ENCODE assay signal across 10 cellular contexts in the genomic region with DNA sequence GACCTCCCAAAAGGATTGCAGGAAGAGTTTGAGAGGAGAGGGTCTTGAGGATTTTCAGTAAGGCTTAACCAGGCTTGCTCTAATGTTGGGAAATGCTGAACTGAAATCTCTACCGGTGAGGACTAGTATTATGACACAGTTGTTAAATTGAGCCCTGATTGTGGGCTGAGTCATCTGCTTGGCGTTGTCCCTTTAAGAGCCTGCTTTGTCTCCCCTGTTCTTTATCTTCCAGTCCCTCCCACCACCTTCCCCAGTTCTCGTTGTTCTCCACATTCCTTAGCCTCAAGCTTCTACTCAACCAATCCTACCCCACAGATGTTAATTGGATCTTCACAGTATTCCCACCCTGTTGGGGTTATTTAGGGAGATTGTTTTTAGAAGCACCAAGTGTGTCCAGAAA. TPM values are rescaled to one million over a fixed set of nuclear protein-coding genes. Genes with fewer than 3 reads are reported as not detected.
A peak's percentile ranks its signal among the peaks of the same experiment; 100 is the strongest.
DNase-seq lines count a peak whose midpoint lies in the region; ATAC-seq, FAIRE-seq and TF ChIP-seq lines count a peak whose summit lies in the region.
"Had no signal": no experiment of that assay in that cellular context is flagged by ENCODE, and none has a peak within 500 bp of the region (broad histone marks: within the 10 kb centered on the region; RNA-seq: fewer than 3 reads in every experiment).

No MANE protein-coding gene starts in this region.

- H3K36me3 ChIP-seq in K562 (ENCODE audit: control insufficient read depth, insufficient read depth, low read length) (no peaks in the 10 kb centered on the region), kidney epithelial cell (ENCODE audit: control insufficient read depth, insufficient read depth, low read length) (no peaks in the 10 kb centered on the region), vagina (no peaks in the 10 kb centered on the region), esophagus squamous epithelium (no peaks in the 10 kb centered on the region)

- no peak overlapping the region for H3K9ac ChIP-seq in K562 (ENCODE audit: insufficient read depth in 1 of 2, low read depth in 2 of 2, low read length in 2 of 2)

- H3K9me3 ChIP-seq in K562 (replicated peaks; ENCODE audit: control insufficient read depth, insufficient read depth, low read depth, low read length) (no peaks in the 10 kb centered on the region), vagina (no peaks in the 10 kb centered on the region), esophagus squamous epithelium (no peaks in the 10 kb centered on the region)

- no peak overlapping the region for H3K27ac ChIP-seq in K562 (ENCODE audit: extremely low read depth, low read depth, low read length)
- peak overlapping the region; percentile 62 for H3K27ac ChIP-seq in vagina
- peak overlapping the region in 2 of 4 donors; percentile 69 to 76 for H3K27ac ChIP-seq in esophagus squamous epithelium

- in situ Hi-C loops in K562 (cut with MboI), result no loop called here

- DNase-seq in activated CD4-positive, alpha-beta T cell treated with anti-CD3 and anti-CD28 coated beads for 36 hours, result no peak
- DNase-seq in activated CD4-positive, alpha-beta T cell treated with anti-CD3 and anti-CD28 coated beads, Interleukin-2, amount 50 U/mL, for 4 hours, result no peak
- peak in 2 of 4 experiments; percentile 36 to 50 for DNase-seq in K562 (ENCODE audit: extremely low read depth in 1 of 4, low spot score in 3 of 4)
- peak; percentile 53 for DNase-seq in kidney epithelial cell (ENCODE audit: low read depth)
- DNase-seq in vagina (ENCODE audit: extremely low spot score in 2 of 2), result no peak
- no peak for DNase-seq in stimulated activated naive B cell treated with anti-CD40 and anti-IgM and Interleukin-4, amounts not matched to agents 10 μg/mL and 1 μg/mL and 100 μg/mL, for 72 hours
- no peak for DNase-seq in activated naive CD4-positive, alpha-beta T cell treated with Interleukin-2 at 50 U/mL for 16 hours
- DNase-seq in esophagus squamous epithelium (lab: John Stamatoyannopoulos, UW), result no peak
- DNase-seq: activated B cell treated with CpG ODN at 0.5 μM for 24 hours had no signal

- H3K27me3 Mint-ChIP-seq in activated CD4-positive, alpha-beta T cell treated with anti-CD3 and anti-CD28 coated beads for 36 hours, result no peaks in the 10 kb centered on the region
- peaks cover 11 to 13% of the 10 kb centered on the region in 2 donors for H3K27me3 Mint-ChIP-seq in stimulated activated naive B cell treated with anti-CD40 and anti-IgM and Interleukin-4, amounts not matched to agents 10 μg/mL and 1 μg/mL and 100 μg/mL, for 72 hours

- no peaks in the 10 kb centered on the region for H3K9me3 Mint-ChIP-seq in activated CD4-positive, alpha-beta T cell treated with anti-CD3 and anti-CD28 coated beads for 36 hours (ENCODE audit: low read depth)
- no peaks in the 10 kb centered on the region for H3K9me3 Mint-ChIP-seq in stimulated activated naive B cell treated with anti-CD40 and anti-IgM and Interleukin-4, amounts not matched to agents 10 μg/mL and 1 μg/mL and 100 μg/mL, for 72 hours
- H3K9me3 Mint-ChIP-seq: activated B cell treated with CpG ODN at 0.5 μM for 24 hours had no signal

- no TSS peak for BruUV-seq in K562 (replicated peaks; lab: Mats Ljungman, UMichigan)

- intact Hi-C loops in activated CD4-positive, alpha-beta T cell treated with anti-CD3 and anti-CD28 coated beads for 36 hours (cut with DNase I, micrococcal nuclease), result no loop called here
- intact Hi-C loops in K562 (cut with micrococcal nuclease), result no loop called here
- intact Hi-C loops in vagina (cut with DNase I), result no loop called here
- intact Hi-C loops in esophagus squamous epithelium (cut with DNase I), result no loop called here

- H3K27me3 ChIP-seq in K562 (ENCODE audit: control insufficient read depth in 2 of 2, insufficient read depth in 2 of 2, low read length in 2 of 2), result peaks cover 9 to 10% of the 10 kb centered on the region in 2 experiments; a peak in 4 of 5 replicates
- no peaks in the 10 kb centered on the region for H3K27me3 ChIP-seq in kidney epithelial cell (ENCODE audit: control insufficient read depth, insufficient read depth, low read length)
- H3K27me3 ChIP-seq in vagina, result no peaks in the 10 kb centered on the region
- H3K27me3 ChIP-seq in esophagus squamous epithelium, result no peaks in the 10 kb centered on the region

- no peak overlapping the region for H3K4me3 Mint-ChIP-seq in activated CD4-positive, alpha-beta T cell treated with anti-CD3 and anti-CD28 coated beads for 36 hours
- no peak overlapping the region for H3K4me3 Mint-ChIP-seq in stimulated activated naive B cell treated with anti-CD40 and anti-IgM and Interleukin-4, amounts not matched to agents 10 μg/mL and 1 μg/mL and 100 μg/mL, for 72 hours
- H3K4me3 Mint-ChIP-seq: activated B cell treated with CpG ODN at 0.5 μM for 24 hours, B cell had no signal

- H3K4me3 ChIP-seq in K562 (no peak overlapping the region), kidney epithelial cell (ENCODE audit: low read depth, low read length) (no peak overlapping the region), vagina (no peak overlapping the region), esophagus squamous epithelium (no peak overlapping the region)

- H3K9me1 ChIP-seq in K562 (ENCODE audit: control insufficient read depth, insufficient read depth, low read length), result no peaks in the 10 kb centered on the region

- H3K27ac Mint-ChIP-seq in activated CD4-positive, alpha-beta T cell treated with anti-CD3 and anti-CD28 coated beads for 36 hours, result no peak overlapping the region
- no peak overlapping the region for H3K27ac Mint-ChIP-seq in stimulated activated naive B cell treated with anti-CD40 and anti-IgM and Interleukin-4, amounts not matched to agents 10 μg/mL and 1 μg/mL and 100 μg/mL, for 72 hours
- H3K27ac Mint-ChIP-seq: activated B cell treated with CpG ODN at 0.5 μM for 24 hours, B cell had no signal

- no peak overlapping the region for H2AFZ ChIP-seq in K562 (ENCODE audit: low read depth, low read length)

- H4K20me1 ChIP-seq in K562 (replicated peaks; ENCODE audit: control insufficient read depth, insufficient read depth, low read length), result no peaks in the 10 kb centered on the region

- 4% methylated on average over 3 of the region's 3 CpGs for WGBS in K562 (ENCODE audit: insufficient coverage, low coverage, missing lambda C conversion rate)
- 11 to 19% methylated on average over 3 of the region's 3 CpGs for WGBS in esophagus squamous epithelium, 2 donors

- H3K4me1 Mint-ChIP-seq in activated CD4-positive, alpha-beta T cell treated with anti-CD3 and anti-CD28 coated beads for 36 hours, result peaks cover 29% of the 10 kb centered on the region
- H3K4me1 Mint-ChIP-seq in stimulated activated naive B cell treated with anti-CD40 and anti-IgM and Interleukin-4, amounts not matched to agents 10 μg/mL and 1 μg/mL and 100 μg/mL, for 72 hours, result peaks cover 2 to 18% of the 10 kb centered on the region in 2 donors
- H3K4me1 Mint-ChIP-seq: activated B cell treated with CpG ODN at 0.5 μM for 24 hours, B cell had no signal

- peak; percentile 73 for ATAC-seq in activated CD4-positive, alpha-beta T cell treated with anti-CD3 and anti-CD28 coated beads for 36 hours
- peak; percentile 80 for ATAC-seq in K562
- no peak for ATAC-seq in stimulated activated naive B cell treated with anti-CD40 and anti-IgM and Interleukin-4, amounts not matched to agents 10 μg/mL and 1 μg/mL and 100 μg/mL, for 72 hours (replicated peaks)

- H3K36me3 Mint-ChIP-seq in activated CD4-positive, alpha-beta T cell treated with anti-CD3 and anti-CD28 coated beads for 36 hours (ENCODE audit: low read depth), result no peaks in the 10 kb centered on the region
- H3K36me3 Mint-ChIP-seq in stimulated activated naive B cell treated with anti-CD40 and anti-IgM and Interleukin-4, amounts not matched to agents 10 μg/mL and 1 μg/mL and 100 μg/mL, for 72 hours, result no peaks in the 10 kb centered on the region

- no peak for TF ChIP-seq POLR2A in K562 (conservative IDR thresholded peaks at IDR 0.05)
- no peak for TF ChIP-seq POLR2A in vagina (IDR thresholded peaks at IDR 0.05)
- TF ChIP-seq POLR2A in esophagus squamous epithelium (IDR thresholded peaks at IDR 0.05), result no peak

- CTCF ChIA-PET in activated CD4-positive, alpha-beta T cell treated with anti-CD3 and anti-CD28 coated beads for 36 hours (lab: Charles Lee), result interaction anchor here (0.8 kb wide), 1 partner anchor 11 kb away, joined by 3 read pairs; no protein-coding TSS in a partner anchor
- CTCF ChIA-PET in K562 (lab: Yijun Ruan, JAX; ENCODE audit: low intra/inter-chr PET ratio), result no interaction called here

- POLR2A ChIA-PET in activated CD4-positive, alpha-beta T cell treated with anti-CD3 and anti-CD28 coated beads for 36 hours (lab: Charles Lee), result no interaction called here
- POLR2A ChIA-PET in K562 (lab: Yijun Ruan, JAX), result interaction anchor here (1.0 to 1.8 kb wide), 2 partner anchors 12 to 30 kb away, joined by 3 to 5 read pairs; no protein-coding TSS in a partner anchor

- no peak for TF ChIP-seq CTCF in K562 (IDR thresholded peaks at IDR 0.05 in 2 of 3, conservative IDR thresholded peaks at IDR 0.05 in 1 of 3; ENCODE audit: insufficient read depth in 2 of 3, low read depth in 1 of 3, low read length in 3 of 3)
- no peak for TF ChIP-seq CTCF in kidney epithelial cell (IDR thresholded peaks at IDR 0.05; ENCODE audit: insufficient read depth, low read length, poor library complexity, severe bottlenecking)
- TF ChIP-seq CTCF in vagina (IDR thresholded peaks at IDR 0.05), result no peak
- no peak for TF ChIP-seq CTCF in esophagus squamous epithelium (IDR thresholded peaks at IDR 0.05)

- no peak overlapping the region; the same call in 1 of the 2 replicates for H3K4me2 ChIP-seq in K562 (ENCODE audit: insufficient read depth, low read length)

- H3K4me1 ChIP-seq in K562 (replicated peaks in 1 of 2; ENCODE audit: control insufficient read depth in 2 of 2, insufficient read depth in 2 of 2, low read length in 2 of 2) (peaks cover 0 to 16% of the 10 kb centered on the region in 2 experiments; a peak in 2 of 5 replicates), vagina (peaks cover 22% of the 10 kb centered on the region), esophagus squamous epithelium (peaks cover 8 to 30% (median 12%) of the 10 kb centered on the region in 3 donors)

- TF ChIP-seq RAD21 in K562 (CRISPR knock-in tag; conservative IDR thresholded peaks at IDR 0.05 in 1 of 2, IDR thresholded peaks at IDR 0.05 in 1 of 2), result no peak

- FAIRE-seq in K562 (lab: Jason Lieb, UNC), result peak; percentile 78

- no peak for TF ChIP-seq EP300 in K562 (IDR thresholded peaks at IDR 0.05; ENCODE audit: low read length)

- H3K79me2 ChIP-seq in K562 (ENCODE audit: control insufficient read depth, insufficient read depth, low read length), result no peaks in the 10 kb centered on the region

RNA-seq across cellular contexts. Expression of a gene that starts 57.7 kb away (rescaled TPM):
- total RNA-seq in activated CD4-positive, alpha-beta T cell treated with anti-CD3 and anti-CD28 coated beads for 36 hours, result 1 to 10 TPM; 3.7 to 5.7 TPM
- total RNA-seq in K562 (2011; cell fraction: chromatin; rRNA removed; ENCODE audit: low replicate concordance), result 2.5 and 3.5 TPM in 2 replicates
- 0.92 and 2.2 TPM in 2 replicates for total RNA-seq in K562 (2011; cell fraction: nucleolus; rRNA removed)
- total RNA-seq in K562 (2011; cell fraction: nucleoplasm; rRNA removed), result 1.6 and 2.2 TPM in 2 replicates
- total RNA-seq in K562 (2014; rRNA removed) (4.4 and 4.8 TPM in 2 replicates), K562 (2014; rRNA removed; fragmentation: Illumina TruSeq; extraction: Trizol) (3.2 and 3.5 TPM in 2 replicates), K562 (2015; rRNA removed; fragmentation: Illumina TruSeq; extraction: Trizol) (7.1 and 7.5 TPM in 2 replicates), K562 (2021) (3.4 and 3.6 TPM in 2 replicates), kidney epithelial cell (not detected in 2 replicates), vagina (0.74 TPM), esophagus squamous epithelium (under 1 TPM in 1 of 4 donors, not detected in 3; 0.09 TPM)
- polyA plus RNA-seq in K562 (2011; rRNA removed) (2.3 and 10.6 TPM in 2 replicates), K562 (2014; fragmentation: Illumina TruSeq; extraction: Trizol) (5.8 and 6.5 TPM in 2 replicates), K562 (2014; fragmentation: Nextera tagmentation; extraction: Ambion mirVana) (10 to 100 TPM in 1 of 2 experiments, 1 to 10 TPM in 1; 10.0 to 10.2 TPM), K562 (2014; rRNA removed) (4.6 TPM in 2 replicates)
- 2.2 and 8.9 TPM in 2 replicates for polyA plus RNA-seq in K562 (2011; cell fraction: cytosol; rRNA removed)
- 1.2 and 6.2 TPM in 2 replicates for polyA plus RNA-seq in K562 (2011; cell fraction: nucleus; rRNA removed)
- polyA plus RNA-seq in K562 (2012), result 8.3 and 11.9 TPM in 2 replicates
- 2.0 and 11.6 TPM in 2 replicates for polyA minus RNA-seq in K562 (2011; rRNA and poly(A)+ RNA removed)
- 4.0 TPM in 1 of 2 replicates, not detected in the other for polyA minus RNA-seq in K562 (2011; cell fraction: cytosol; rRNA and poly(A)+ RNA removed)
- 1.2 and 3.1 TPM in 2 replicates for polyA minus RNA-seq in K562 (2011; cell fraction: nucleus; rRNA and poly(A)+ RNA removed)
- total RNA-seq: activated B cell treated with CpG ODN at 0.5 μM for 24 hours, B cell had no signal

Comparison
In these comparisons a context has a peak if more than half of its experiments do, and no peak if none do; other contexts are left out.
1. ATAC-seq: peak in activated CD4-positive, alpha-beta T cell treated with anti-CD3 and anti-CD28 coated beads for 36 hours (single experiment) and K562 (single experiment); none in stimulated activated naive B cell treated with anti-CD40 and anti-IgM and Interleukin-4, amounts not matched to agents 10 μg/mL and 1 μg/mL and 100 μg/mL, for 72 hours (0 of 2).